In the genomic region with DNA sequence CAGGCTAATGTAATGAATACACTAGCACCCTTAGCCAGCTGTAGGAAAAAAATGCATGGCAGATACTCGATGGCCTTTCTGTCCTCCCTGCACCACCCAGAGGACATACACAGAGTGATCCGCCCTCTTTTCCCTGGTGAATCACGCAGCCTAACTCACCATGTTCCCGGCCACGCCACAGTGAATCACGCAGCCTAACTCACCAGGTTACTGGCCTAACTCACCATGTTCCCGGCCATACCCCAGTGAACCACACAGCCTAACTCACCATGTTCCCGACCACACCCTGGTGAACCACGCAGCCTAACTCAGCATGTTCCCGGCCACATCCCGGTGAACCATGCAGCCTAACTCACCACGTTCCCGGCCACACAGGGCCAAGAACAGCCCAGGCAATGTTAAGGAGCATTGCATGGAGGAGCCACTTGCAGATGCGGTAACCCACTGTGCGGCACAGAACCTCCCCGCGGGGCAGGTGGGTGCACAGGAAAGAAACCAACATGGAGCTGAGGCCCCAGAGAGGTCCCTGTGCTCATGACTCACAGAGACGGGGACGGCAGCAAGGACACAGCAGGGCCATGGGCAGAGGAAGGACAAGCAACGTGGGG, we compare ENCODE assay signal across 32 cellular contexts.
DNase-seq lines count a peak whose midpoint lies in the region; ATAC-seq and TF ChIP-seq lines count a peak whose summit lies in the region.
"Had no signal": no experiment of that assay in that cellular context is flagged by ENCODE, and none has a peak within 500 bp of the region (broad histone marks: within the 10 kb centered on the region; RNA-seq: fewer than 3 reads in every experiment).

No MANE protein-coding gene starts in this region.

- H3K4me1 ChIP-seq in breast epithelium: no peaks in the 10 kb centered on the region
- H3K4me1 ChIP-seq in endodermal cell (ENCODE audit: control insufficient read depth, insufficient read depth, low read length): no peaks in the 10 kb centered on the region
- H3K4me1 ChIP-seq: lower lobe of right lung, SJCRH30 had no signal

- no peak overlapping the region for H3K4me3 ChIP-seq in breast epithelium
- H3K4me3 ChIP-seq in endodermal cell (ENCODE audit: low read length): peak overlapping the region; percentile 40
- H3K4me3 ChIP-seq: dorsolateral prefrontal cortex, lower lobe of right lung, PC-9, SJCRH30 had no signal

- ATAC-seq in T-helper 17 cell: no peak
- ATAC-seq in GM21515 (IDR thresholded peaks at IDR 0.05; ENCODE audit: unreplicated experiment): no peak
- no peak for ATAC-seq in GM19463 (IDR thresholded peaks at IDR 0.05; ENCODE audit: unreplicated experiment)
- ATAC-seq: activated naive CD8-positive, alpha-beta T cell treated with anti-CD3 and anti-CD28 coated beads, Interleukin-2, amount 50 U/mL, for 24 hours; lower lobe of right lung; natural killer cell had no signal

- intact Hi-C loops in MCF 10A (cut with micrococcal nuclease) (no loop called here), breast epithelium (cut with DNase I; ENCODE audit: low total_unique reads) (no loop called here)
- intact Hi-C loops in activated naive CD4-positive, alpha-beta T cell treated with anti-CD3 and anti-CD28 coated beads for 36 hours (cut with micrococcal nuclease): no loop called here

- no peaks in the 10 kb centered on the region for H3K36me3 ChIP-seq in breast epithelium
- no peaks in the 10 kb centered on the region for H3K36me3 ChIP-seq in endodermal cell (ENCODE audit: control insufficient read depth, insufficient read depth, low read length)
- H3K36me3 ChIP-seq: lower lobe of right lung, SJCRH30, WERI-Rb-1 had no signal

- POLR2A ChIA-PET in MCF 10A (lab: Yijun Ruan, JAX): no interaction called here

- no peak overlapping the region for H3K9ac ChIP-seq in endodermal cell (ENCODE audit: extremely low read depth, low read length, poor library complexity, severe bottlenecking)

- no peak overlapping the region for H3K4me3 Mint-ChIP-seq in MCF 10A (ENCODE audit: unreplicated experiment)
- H3K4me3 Mint-ChIP-seq in endodermal cell: no peak overlapping the region
- H3K4me3 Mint-ChIP-seq in T-helper 17 cell: no peak overlapping the region
- H3K4me3 Mint-ChIP-seq in activated naive CD4-positive, alpha-beta T cell treated with anti-CD3 and anti-CD28 coated beads for 36 hours: no peak overlapping the region
- H3K4me3 Mint-ChIP-seq: activated CD4-positive, alpha-beta T cell treated with anti-CD3 and anti-CD28 coated beads, Interleukin-2, amount 10 ng/mL, durations not matched to agents 7 days and 5 days; activated naive CD8-positive, alpha-beta T cell treated with anti-CD3 and anti-CD28 coated beads, Interleukin-2, amount 50 U/mL, for 24 hours; natural killer cell had no signal

- CTCF ChIA-PET in MCF 10A (lab: Yijun Ruan, JAX): no interaction called here
- CTCF ChIA-PET in activated naive CD4-positive, alpha-beta T cell treated with anti-CD3 and anti-CD28 coated beads for 36 hours (lab: Charles Lee): no interaction called here

- H3K36me3 Mint-ChIP-seq in MCF 10A (ENCODE audit: insufficient read depth, unreplicated experiment) (no peaks in the 10 kb centered on the region), endodermal cell (ENCODE audit: low read depth) (no peaks in the 10 kb centered on the region), T-helper 17 cell (ENCODE audit: low read depth) (peaks cover 2% of the 10 kb centered on the region)
- H3K36me3 Mint-ChIP-seq in activated naive CD4-positive, alpha-beta T cell treated with anti-CD3 and anti-CD28 coated beads for 36 hours (ENCODE audit: low read depth): no peaks in the 10 kb centered on the region
- H3K36me3 Mint-ChIP-seq: natural killer cell had no signal

- no peak for TF ChIP-seq POLR2A in breast epithelium (IDR thresholded peaks at IDR 0.05)

- 86 to 88% methylated on average over 13 to 20 of the region's 20 CpGs for WGBS in endodermal cell (ENCODE audit: insufficient coverage in 1 of 2, insufficient read length in 1 of 2), 2 experiments

- H3K27me3 ChIP-seq in breast epithelium (peaks cover 0 to 6% of the 10 kb centered on the region in 2 donors), endodermal cell (ENCODE audit: control insufficient read depth, insufficient read depth, low read length, poor library complexity, severe bottlenecking) (no peaks in the 10 kb centered on the region)

- H3K4me1 Mint-ChIP-seq in MCF 10A (ENCODE audit: insufficient read depth, unreplicated experiment) (no peaks in the 10 kb centered on the region), endodermal cell (peaks cover 18% of the 10 kb centered on the region), T-helper 17 cell (no peaks in the 10 kb centered on the region)
- peaks cover 2% of the 10 kb centered on the region for H3K4me1 Mint-ChIP-seq in activated naive CD4-positive, alpha-beta T cell treated with anti-CD3 and anti-CD28 coated beads for 36 hours (ENCODE audit: low read depth)
- H3K4me1 Mint-ChIP-seq: activated CD4-positive, alpha-beta T cell treated with anti-CD3 and anti-CD28 coated beads, Interleukin-2, amount 10 ng/mL, durations not matched to agents 7 days and 5 days; activated naive CD8-positive, alpha-beta T cell treated with anti-CD3 and anti-CD28 coated beads, Interleukin-2, amount 50 U/mL, for 24 hours; natural killer cell had no signal

- no TSS peak for BruUV-seq in MCF 10A (replicated peaks; lab: Mats Ljungman, UMichigan)

- TF ChIP-seq CTCF in MCF 10A (IDR thresholded peaks at IDR 0.05; ENCODE audit: unreplicated experiment): no peak
- no peak for TF ChIP-seq CTCF in breast epithelium (IDR thresholded peaks at IDR 0.05)
- no peak for TF ChIP-seq CTCF in endodermal cell (conservative IDR thresholded peaks at IDR 0.05)

- H3K9me3 Mint-ChIP-seq in MCF 10A (ENCODE audit: unreplicated experiment) (no peaks in the 10 kb centered on the region), endodermal cell (no peaks in the 10 kb centered on the region)
- H3K9me3 Mint-ChIP-seq in activated naive CD4-positive, alpha-beta T cell treated with anti-CD3 and anti-CD28 coated beads for 36 hours: no peaks in the 10 kb centered on the region
- H3K9me3 Mint-ChIP-seq: activated CD4-positive, alpha-beta T cell treated with anti-CD3 and anti-CD28 coated beads, Interleukin-2, amount 10 ng/mL, durations not matched to agents 7 days and 5 days; activated naive CD8-positive, alpha-beta T cell treated with anti-CD3 and anti-CD28 coated beads, Interleukin-2, amount 50 U/mL, for 24 hours; CD4-positive, alpha-beta T cell; natural killer cell had no signal

- H3K27ac ChIP-seq in breast epithelium: no peak overlapping the region
- no peak overlapping the region for H3K27ac ChIP-seq in endodermal cell (ENCODE audit: low read depth, low read length)
- H3K27ac ChIP-seq: dorsolateral prefrontal cortex, lower lobe of right lung, PC-9, SJCRH30, WERI-Rb-1 had no signal

- no peaks in the 10 kb centered on the region for H3K27me3 Mint-ChIP-seq in MCF 10A (ENCODE audit: insufficient read depth, unreplicated experiment)
- peaks cover 2% of the 10 kb centered on the region for H3K27me3 Mint-ChIP-seq in endodermal cell (ENCODE audit: insufficient read depth)
- peaks cover 24% of the 10 kb centered on the region for H3K27me3 Mint-ChIP-seq in T-helper 17 cell
- no peaks in the 10 kb centered on the region for H3K27me3 Mint-ChIP-seq in activated naive CD4-positive, alpha-beta T cell treated with anti-CD3 and anti-CD28 coated beads for 36 hours (ENCODE audit: low read depth)
- H3K27me3 Mint-ChIP-seq: activated naive CD8-positive, alpha-beta T cell treated with anti-CD3 and anti-CD28 coated beads, Interleukin-2, amount 50 U/mL, for 24 hours; CD4-positive, alpha-beta T cell had no signal

- DNase-seq in MCF 10A (ENCODE audit: unreplicated experiment) (peak; percentile 2), breast epithelium (ENCODE audit: low spot score in 2 of 2) (no peak), SW480 (ENCODE audit: low spot score) (peak; percentile 20), endodermal cell (no peak), T-helper 17 cell (no peak)
- no peak for DNase-seq in activated naive CD4-positive, alpha-beta T cell treated with anti-CD3 and anti-CD28 coated beads for 36 hours
- DNase-seq: 8988T; activated CD4-positive, alpha-beta T cell treated with anti-CD3 and anti-CD28 coated beads, Interleukin-2, amount 10 ng/mL, durations not matched to agents 7 days and 5 days; activated effector memory CD4-positive, alpha-beta T cell treated with anti-CD3 and anti-CD28 coated beads, Interleukin-2, amount 50 U/mL, for 16 hours; activated naive CD8-positive, alpha-beta T cell treated with anti-CD3 and anti-CD28 coated beads, Interleukin-2, amount 50 U/mL, for 24 hours; CD4-positive, alpha-beta T cell; cerebellar nuclear complex; GOT3; kidney glomerular epithelial cell; lower lobe of right lung; MM.1S; natural killer cell; NCI-H2081 treated with DMSO at 0.1 percent for 48 hours; NCI-H2227 treated with DMSO at 0.1 percent for 48 hours; NCI-H526 treated with DMSO at 0.1 percent for 48 hours; NK-92 treated with Interleukin-12 subunit alpha and Interleukin-12 subunit beta, amount 100 ng/mL, for 24 hours; PC-9; SJCRH30; stimulated activated CD4-positive, alpha-beta T cell treated with anti-CD3 and anti-CD28 coated beads, Interleukin-15, amount 100 ng/mL, for 24 hours; stimulated activated CD4-positive, alpha-beta T cell treated with anti-CD3 and anti-CD28 coated beads, Interleukin-4, amount 100 ng/mL, for 4 hours; SW 1271; T1000; trophoblast cell; WERI-Rb-1 had no signal

- no peak overlapping the region for H3K27ac Mint-ChIP-seq in MCF 10A (ENCODE audit: low read depth, unreplicated experiment)
- peak overlapping the region; percentile 44 for H3K27ac Mint-ChIP-seq in endodermal cell
- no peak overlapping the region for H3K27ac Mint-ChIP-seq in T-helper 17 cell
- H3K27ac Mint-ChIP-seq in activated naive CD4-positive, alpha-beta T cell treated with anti-CD3 and anti-CD28 coated beads for 36 hours: no peak overlapping the region
- H3K27ac Mint-ChIP-seq: activated CD4-positive, alpha-beta T cell treated with anti-CD3 and anti-CD28 coated beads, Interleukin-2, amount 10 ng/mL, durations not matched to agents 7 days and 5 days; activated naive CD8-positive, alpha-beta T cell treated with anti-CD3 and anti-CD28 coated beads, Interleukin-2, amount 50 U/mL, for 24 hours; CD4-positive, alpha-beta T cell; natural killer cell had no signal

- H3K9me3 ChIP-seq in breast epithelium: peaks cover 0 to 5% of the 10 kb centered on the region in 2 donors
- peaks cover 56% of the 10 kb centered on the region for H3K9me3 ChIP-seq in endodermal cell (ENCODE audit: control insufficient read depth, low read length)
- H3K9me3 ChIP-seq in T-helper 17 cell (ENCODE audit: control insufficient read depth, low read length, poor library complexity, severe bottlenecking): no peaks in the 10 kb centered on the region
- H3K9me3 ChIP-seq: lower lobe of right lung, SJCRH30 had no signal

Comparison
In these comparisons a context has a peak if more than half of its experiments do, and no peak if none do; other contexts are left out.
1. DNase-seq: peak in MCF 10A (single experiment) and SW480 (single experiment); none in breast epithelium (0 of 2), endodermal cell (single experiment), T-helper 17 cell (0 of 3) and activated naive CD4-positive, alpha-beta T cell treated with anti-CD3 and anti-CD28 coated beads for 36 hours (single experiment).